In genomic region chr12:47705239-47705570, GRCh38 we compare ENCODE assay signal across 1 cellular context.
TF ChIP-seq lines count a peak whose summit lies in the region.

No MANE protein-coding gene starts in this region.

TF ChIP-seq in GM12878, 131 proteins besides CTCF, POLR2A, EP300 and RAD21:
- no peak for TF ChIP-seq ZSCAN29 (IDR thresholded peaks at IDR 0.05)
- 0 out of 4 replicates have a peak, but pooled peaks of 1 of the 2 experiments have one; percentile 27 for TF ChIP-seq IKZF2 (IDR thresholded peaks at IDR 0.05)
- TF ChIP-seq ZNF622 (IDR thresholded peaks at IDR 0.05) = no peak
- TF ChIP-seq MTA2 (IDR thresholded peaks at IDR 0.05; ENCODE audit: low read depth) = peak; percentile 36; the same call in 1 of the 2 replicates
